Comparison of ENCODE assay signal across 13 cellular contexts in the genomic region with DNA sequence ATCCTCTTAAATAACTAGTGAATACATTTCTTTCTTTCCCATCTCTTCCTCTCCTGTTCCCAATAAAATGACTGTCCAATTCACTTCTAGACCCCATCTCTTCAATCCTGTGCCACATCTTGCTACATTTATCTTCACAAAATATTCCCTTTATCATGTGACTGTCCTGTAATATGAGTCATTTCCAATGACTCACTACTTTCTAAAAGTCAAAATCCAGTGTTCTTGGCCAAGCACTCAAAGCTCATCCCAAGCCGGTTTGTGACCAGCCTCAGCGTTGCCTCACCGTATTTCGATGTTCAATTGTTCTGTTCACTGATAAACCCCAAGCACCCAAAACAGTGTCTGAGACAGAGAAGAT.
DNase-seq lines count a peak whose midpoint lies in the region; ATAC-seq, FAIRE-seq and TF ChIP-seq lines count a peak whose summit lies in the region.
"Had no signal": no experiment of that assay in that cellular context is flagged by ENCODE, and none has a peak within 500 bp of the region (broad histone marks: within the 10 kb centered on the region; RNA-seq: fewer than 3 reads in every experiment).

No MANE protein-coding gene starts in this region.

- TF ChIP-seq EP300 in Ishikawa (IDR thresholded peaks at IDR 0.05; ENCODE audit: borderline replicate concordance) (no peak), transverse colon (IDR thresholded peaks at IDR 0.05; ENCODE audit: low read depth) (no peak)

- CTCF ChIA-PET in mammary epithelial cell (lab: Charles Lee; ENCODE audit: low non-redundant PET), result interaction anchor here (0.5 kb wide), 1 partner anchor 11 kb away, joined by 4 read pairs; no protein-coding TSS in a partner anchor

- no peak for TF ChIP-seq POLR2A in transverse colon (IDR thresholded peaks at IDR 0.05)

- FAIRE-seq in keratinocyte (lab: Jason Lieb, UNC), result peak; percentile 86

- H3K9ac ChIP-seq in mammary epithelial cell (ENCODE audit: insufficient read depth, low read length) (no peak overlapping the region), keratinocyte (ENCODE audit: control insufficient read depth, extremely low read depth, insufficient read depth, low read length) (no peak overlapping the region)

- no peak for TF ChIP-seq RAD21 in Ishikawa (IDR thresholded peaks at IDR 0.05; ENCODE audit: low read depth)

- peak; percentile 75 for DNase-seq in mammary epithelial cell
- no peak for DNase-seq in keratinocyte (ENCODE audit: low read depth, low spot score)
- no peak for DNase-seq in transverse colon
- DNase-seq in NOMO-1 (lab: John Stamatoyannopoulos, UW; ENCODE audit: unreplicated experiment in 2 of 2), result no peak
- DNase-seq in mesenteric fat pad (ENCODE audit: low spot score), result no peak
- DNase-seq: activated CD4-positive, alpha-beta T cell treated with anti-CD3 and anti-CD28 coated beads, Interleukin-2, amount 50 U/mL, for 48 hours; amygdala; DMS153; NCI-H187 had no signal

- H3K9me1 ChIP-seq in keratinocyte (ENCODE audit: control insufficient read depth, extremely low read depth, insufficient read depth, low read length), result peaks cover 7% of the 10 kb centered on the region

- H4K20me1 ChIP-seq in mammary epithelial cell (ENCODE audit: insufficient read depth, low read length), result no peaks in the 10 kb centered on the region
- no peaks in the 10 kb centered on the region for H4K20me1 ChIP-seq in keratinocyte (ENCODE audit: control insufficient read depth, extremely low read depth, insufficient read depth, low read length)

- H3K36me3 ChIP-seq in mammary epithelial cell (ENCODE audit: insufficient read depth, low read length) (no peaks in the 10 kb centered on the region), keratinocyte (ENCODE audit: control insufficient read depth in 2 of 2, extremely low read depth in 1 of 2, insufficient read depth in 2 of 2, low read length in 2 of 2) (no peaks in the 10 kb centered on the region), transverse colon (no peaks in the 10 kb centered on the region)
- H3K36me3 ChIP-seq: HAP-1 had no signal

- ATAC-seq in GM19452 (IDR thresholded peaks at IDR 0.05; ENCODE audit: unreplicated experiment), result no peak
- no peak for ATAC-seq in HG02885 (IDR thresholded peaks at IDR 0.05; ENCODE audit: poor library complexity, unreplicated experiment)

- BruUV-seq in mammary epithelial cell (replicated peaks; lab: Mats Ljungman, UMichigan), result no TSS peak

- H3K4me3 ChIP-seq in mammary epithelial cell (replicated peaks in 1 of 3; ENCODE audit: insufficient read depth in 1 of 3, low read depth in 2 of 3, low read length in 3 of 3) (no peak overlapping the region), keratinocyte (ENCODE audit: control insufficient read depth in 2 of 3, extremely low read depth in 1 of 3, insufficient read depth in 2 of 3, low read depth in 1 of 3, low read length in 3 of 3) (no peak overlapping the region), transverse colon (no peak overlapping the region)
- H3K4me3 ChIP-seq: HAP-1 had no signal

- TF ChIP-seq CTCF in mammary epithelial cell (conservative IDR thresholded peaks at IDR 0.05 in 1 of 2, IDR thresholded peaks at IDR 0.05 in 1 of 2; ENCODE audit: extremely low read depth in 1 of 2, insufficient read depth in 1 of 2, low read depth in 1 of 2, low read length in 2 of 2) (no peak), keratinocyte (optimal IDR thresholded peaks at IDR 0.05 in 1 of 3, IDR thresholded peaks at IDR 0.05 in 1 of 3, conservative IDR thresholded peaks at IDR 0.05 in 1 of 3; ENCODE audit: extremely low read depth in 1 of 3, insufficient read depth in 2 of 3, low read length in 3 of 3) (no peak), transverse colon (IDR thresholded peaks at IDR 0.05) (no peak)

- intact Hi-C loops in mammary epithelial cell (cut with micrococcal nuclease) (no loop called here), transverse colon (cut with DNase I; ENCODE audit: low total_unique reads) (no loop called here)

- dilution Hi-C loops in mammary epithelial cell (cut with HindIII; ENCODE audit: low sequenced_read_pairs) (no loop called here), keratinocyte (cut with MboI; ENCODE audit: extremely low pct_ligation_motif_present, low sequenced_read_pairs) (no loop called here)

- no peaks in the 10 kb centered on the region for H3K9me3 ChIP-seq in mammary epithelial cell (replicated peaks; ENCODE audit: insufficient read depth, low read length)
- no peaks in the 10 kb centered on the region for H3K9me3 ChIP-seq in keratinocyte (ENCODE audit: control insufficient read depth, low read depth, low read length)
- no peaks in the 10 kb centered on the region for H3K9me3 ChIP-seq in transverse colon
- H3K9me3 ChIP-seq: HAP-1 had no signal

- H3K79me2 ChIP-seq in mammary epithelial cell (ENCODE audit: insufficient read depth, low read length) (peaks cover 81% of the 10 kb centered on the region), keratinocyte (ENCODE audit: control insufficient read depth, insufficient read depth, low read length) (peaks cover 67% of the 10 kb centered on the region)

- H2AFZ ChIP-seq in mammary epithelial cell (ENCODE audit: low read depth, low read length) (no peak overlapping the region), keratinocyte (ENCODE audit: control insufficient read depth, low read length) (no peak overlapping the region)

- H3K27ac ChIP-seq in mammary epithelial cell (ENCODE audit: insufficient read depth, low read depth, low read length) (peak overlapping the region; percentile 15), keratinocyte (ENCODE audit: control insufficient read depth, insufficient read depth, low read length) (peak overlapping the region; percentile 17), transverse colon (peak overlapping the region; percentile 3 to 67 (median 49))

- WGBS in mammary epithelial cell (ENCODE audit: low coverage, missing lambda C conversion rate), result 38% methylated on average over 4 of the region's 4 CpGs
- WGBS in transverse colon (ENCODE audit: low coverage in 1 of 2), 2 donors, result 79 to 80% methylated on average over 4 of the region's 4 CpGs

- in situ Hi-C loops in mammary epithelial cell (cut with MboI; ENCODE audit: low sequenced_read_pairs in 2 of 2), result loop anchor here in 1 of 2 donors (25.0 kb wide), 2 partner anchors 277 to 502 kb away; no protein-coding TSS in a partner anchor
- in situ Hi-C loops in transverse colon (cut with MboI; ENCODE audit: low pct_ligation_motif_present in 1 of 4, low pct_unique_long_range_greater_than_20kb in 1 of 4, low sequenced_read_pairs in 3 of 4), result loop anchor here in 1 of 4 donors (25.0 kb wide), 1 partner anchor 252 kb away; no protein-coding TSS in a partner anchor

- peaks cover 42% of the 10 kb centered on the region for H3K4me1 ChIP-seq in mammary epithelial cell (ENCODE audit: insufficient read depth, low read length)
- peaks cover 36% of the 10 kb centered on the region for H3K4me1 ChIP-seq in keratinocyte (ENCODE audit: control insufficient read depth, extremely low read depth, insufficient read depth, low read length)
- H3K4me1 ChIP-seq in transverse colon, result peaks cover 19 to 59% (median 26%) of the 10 kb centered on the region in 4 donors

- H3K27me3 ChIP-seq in mammary epithelial cell (ENCODE audit: insufficient read depth, low read length), result no peaks in the 10 kb centered on the region
- no peaks in the 10 kb centered on the region for H3K27me3 ChIP-seq in keratinocyte (ENCODE audit: control insufficient read depth, extremely low read depth, insufficient read depth, low read length)
- no peaks in the 10 kb centered on the region for H3K27me3 ChIP-seq in transverse colon

- H3K4me2 ChIP-seq in mammary epithelial cell (ENCODE audit: insufficient read depth, low read depth, low read length) (peak overlapping the region; percentile 35), keratinocyte (ENCODE audit: control insufficient read depth, extremely low read depth, insufficient read depth, low read depth, low read length) (peak overlapping the region; percentile 65)

TF ChIP-seq in Ishikawa, 13 proteins besides CTCF, POLR2A, EP300 and RAD21:
- TF ChIP-seq, protein P1, sequence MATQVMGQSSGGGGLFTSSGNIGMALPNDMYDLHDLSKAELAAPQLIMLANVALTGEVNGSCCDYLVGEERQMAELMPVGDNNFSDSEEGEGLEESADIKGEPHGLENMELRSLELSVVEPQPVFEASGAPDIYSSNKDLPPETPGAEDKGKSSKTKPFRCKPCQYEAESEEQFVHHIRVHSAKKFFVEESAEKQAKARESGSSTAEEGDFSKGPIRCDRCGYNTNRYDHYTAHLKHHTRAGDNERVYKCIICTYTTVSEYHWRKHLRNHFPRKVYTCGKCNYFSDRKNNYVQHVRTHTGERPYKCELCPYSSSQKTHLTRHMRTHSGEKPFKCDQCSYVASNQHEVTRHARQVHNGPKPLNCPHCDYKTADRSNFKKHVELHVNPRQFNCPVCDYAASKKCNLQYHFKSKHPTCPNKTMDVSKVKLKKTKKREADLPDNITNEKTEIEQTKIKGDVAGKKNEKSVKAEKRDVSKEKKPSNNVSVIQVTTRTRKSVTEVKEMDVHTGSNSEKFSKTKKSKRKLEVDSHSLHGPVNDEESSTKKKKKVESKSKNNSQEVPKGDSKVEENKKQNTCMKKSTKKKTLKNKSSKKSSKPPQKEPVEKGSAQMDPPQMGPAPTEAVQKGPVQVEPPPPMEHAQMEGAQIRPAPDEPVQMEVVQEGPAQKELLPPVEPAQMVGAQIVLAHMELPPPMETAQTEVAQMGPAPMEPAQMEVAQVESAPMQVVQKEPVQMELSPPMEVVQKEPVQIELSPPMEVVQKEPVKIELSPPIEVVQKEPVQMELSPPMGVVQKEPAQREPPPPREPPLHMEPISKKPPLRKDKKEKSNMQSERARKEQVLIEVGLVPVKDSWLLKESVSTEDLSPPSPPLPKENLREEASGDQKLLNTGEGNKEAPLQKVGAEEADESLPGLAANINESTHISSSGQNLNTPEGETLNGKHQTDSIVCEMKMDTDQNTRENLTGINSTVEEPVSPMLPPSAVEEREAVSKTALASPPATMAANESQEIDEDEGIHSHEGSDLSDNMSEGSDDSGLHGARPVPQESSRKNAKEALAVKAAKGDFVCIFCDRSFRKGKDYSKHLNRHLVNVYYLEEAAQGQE (IDR thresholded peaks at IDR 0.05; ENCODE audit: low read depth), result no peak
- TF ChIP-seq, protein P2, sequence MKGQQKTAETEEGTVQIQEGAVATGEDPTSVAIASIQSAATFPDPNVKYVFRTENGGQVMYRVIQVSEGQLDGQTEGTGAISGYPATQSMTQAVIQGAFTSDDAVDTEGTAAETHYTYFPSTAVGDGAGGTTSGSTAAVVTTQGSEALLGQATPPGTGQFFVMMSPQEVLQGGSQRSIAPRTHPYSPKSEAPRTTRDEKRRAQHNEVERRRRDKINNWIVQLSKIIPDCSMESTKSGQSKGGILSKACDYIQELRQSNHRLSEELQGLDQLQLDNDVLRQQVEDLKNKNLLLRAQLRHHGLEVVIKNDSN (IDR thresholded peaks at IDR 0.05), result peak; percentile 33; the same call in 1 of the 2 replicates
- no peak for TF ChIP-seq TCF12 (IDR thresholded peaks at IDR 0.05; ENCODE audit: low read depth)
